In the genomic region with DNA sequence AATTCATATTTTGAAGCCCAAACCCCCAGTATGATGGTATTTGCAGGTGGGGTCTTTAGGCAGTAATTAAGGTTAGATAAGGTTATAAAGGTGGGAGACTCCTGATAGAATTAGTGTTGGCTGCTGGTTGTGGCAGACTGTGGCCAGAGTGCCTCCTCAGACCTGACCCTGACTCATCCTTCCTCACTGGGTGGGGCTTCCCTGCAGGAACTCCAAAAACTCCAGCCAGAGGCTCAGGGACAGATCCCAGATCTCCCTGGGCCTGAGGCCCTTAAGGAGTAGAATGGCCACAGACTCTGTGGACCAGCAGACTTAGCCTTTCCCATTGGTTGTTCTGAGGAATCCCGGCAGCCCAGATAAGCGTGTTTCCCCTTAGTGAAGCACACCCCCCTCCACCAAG, we compare ENCODE assay signal across 34 cellular contexts.
"Had no signal": no experiment of that assay in that cellular context is flagged by ENCODE, and none has a peak within 500 bp of the region (broad histone marks: within the 10 kb centered on the region; RNA-seq: fewer than 3 reads in every experiment).

No MANE protein-coding gene starts in this region.

- FAIRE-seq: K562 had no signal

- H3K36me3 ChIP-seq: brain microvascular endothelial cell had no signal

- H3K4me3 ChIP-seq: K562 had no signal

- H3K27me3 ChIP-seq: brain microvascular endothelial cell had no signal

- DNase-seq: activated B cell treated with CpG ODN at 0.5 μM for 24 hours; activated CD4-positive, alpha-beta memory T cell treated with anti-CD3 and anti-CD28 coated beads, Interleukin-2, amount 10 ng/mL, durations not matched to agents 7 days and 5 days; activated CD4-positive, alpha-beta T cell treated with anti-CD3 and anti-CD28 coated beads for 1 hour; activated CD4-positive, alpha-beta T cell treated with anti-CD3 and anti-CD28 coated beads for 48 hours; activated CD8-positive, alpha-beta memory T cell treated with anti-CD3 and anti-CD28 coated beads for 24 hours; activated CD8-positive, alpha-beta memory T cell treated with anti-CD3 and anti-CD28 coated beads, Interleukin-2, amount 10 ng/mL, durations not matched to agents 7 days and 5 days; activated CD8-positive, alpha-beta memory T cell treated with anti-CD3 and anti-CD28 coated beads, Interleukin-2, amount 50 U/mL, for 48 hours; activated effector memory CD4-positive, alpha-beta T cell treated with Interleukin-2 at 50 U/mL for 16 hours; activated naive CD4-positive, alpha-beta T cell treated with anti-CD3 and anti-CD28 coated beads, Interleukin-2, amount 50 U/mL, for 16 hours; activated naive CD8-positive, alpha-beta T cell treated with anti-CD3 and anti-CD28 coated beads for 36 hours; activated T-cell treated with anti-CD3 and anti-CD28 coated beads, Interleukin-2, amount 50 U/mL, for 48 hours; amniotic stem cell; aorta; brain microvascular endothelial cell; MM.1S; MV-4-11; NCI-H1092; NCI-H1417; NCI-H146; NCI-H187; NCI-H2029 treated with DMSO at 0.1 percent for 48 hours; NCI-H2107; NCI-H2171; NCI-H510A; NCI-H526; NCI-H748 treated with DMSO at 0.1 percent for 48 hours; NK-92 treated with Interleukin-12 subunit alpha and Interleukin-12 subunit beta, amount 100 ng/mL, for 24 hours; Right ventricle myocardium superior; SW 1271; T-helper 1 cell; T-helper 2 cell; T-helper 9 cell had no signal

- H3K27ac ChIP-seq: brain microvascular endothelial cell, VCaP had no signal
